8 cellular contexts compared by ENCODE assay signal in genomic region chr12:53179694-53180269, GRCh38. TPM values are rescaled to one million over a fixed set of nuclear protein-coding genes. Genes with fewer than 3 reads are reported as not detected.
A peak's percentile ranks its signal among the peaks of the same experiment; 100 is the strongest.
DNase-seq lines count a peak whose midpoint lies in the region; ATAC-seq and TF ChIP-seq lines count a peak whose summit lies in the region.

No MANE protein-coding gene starts in this region.

- intact Hi-C loops in dendritic cell treated with granulocyte-macrophage colony-stimulating factor and Interleukin-4, amounts not matched to agents 40 ng/mL and 50 ng/mL, for 4 days (cut with micrococcal nuclease): no loop called here
- intact Hi-C loops in aorta (cut with DNase I): no loop called here

- H3K4me1 ChIP-seq in HAP-1 (peaks cover 12% of the 10 kb centered on the region), aorta (ENCODE audit: control insufficient read depth in 1 of 2, insufficient read depth in 2 of 2, low read length in 2 of 2) (peaks cover 4 to 9% of the 10 kb centered on the region in 2 donors)

- peak overlapping the region; percentile 86 for H3K4me3 Mint-ChIP-seq in dendritic cell treated with granulocyte-macrophage colony-stimulating factor and Interleukin-4, amounts not matched to agents 40 ng/mL and 50 ng/mL, for 4 days

- H3K27ac Mint-ChIP-seq in dendritic cell treated with granulocyte-macrophage colony-stimulating factor and Interleukin-4, amounts not matched to agents 40 ng/mL and 50 ng/mL, for 4 days: peak overlapping the region; percentile 84

- H3K27me3 Mint-ChIP-seq in dendritic cell treated with granulocyte-macrophage colony-stimulating factor and Interleukin-4, amounts not matched to agents 40 ng/mL and 50 ng/mL, for 4 days: no peaks in the 10 kb centered on the region

- H3K9me3 Mint-ChIP-seq in dendritic cell treated with granulocyte-macrophage colony-stimulating factor and Interleukin-4, amounts not matched to agents 40 ng/mL and 50 ng/mL, for 4 days: no peaks in the 10 kb centered on the region

- H3K4me3 ChIP-seq in GM12875 (ENCODE audit: low read depth, low read length) (peak overlapping the region; percentile 60), HAP-1 (peak overlapping the region; percentile 72), aorta (ENCODE audit: low read length in 2 of 2) (peak overlapping the region; percentile 43 to 61)

- DNase-seq in HAP-1 (ENCODE audit: low spot score in 2 of 2) (peak in 1 of 2 experiments; percentile 47), NCI-H146 treated with DMSO at 0.1 percent for 48 hours (lab: John Stamatoyannopoulos, UW; ENCODE audit: unreplicated experiment) (peak; percentile 37), midbrain (lab: John Stamatoyannopoulos, UW) (peak; percentile 52), aorta (no peak), SIG-M5 (lab: John Stamatoyannopoulos, UW) (no peak), OCI-M2 (lab: John Stamatoyannopoulos, UW; ENCODE audit: unreplicated experiment) (no peak)

- in situ Hi-C loops in HAP-1 (cut with MboI; ENCODE audit: low sequenced_read_pairs): no loop called here

- peaks cover 28% of the 10 kb centered on the region for H3K36me3 ChIP-seq in HAP-1 (replicated peaks)
- peaks cover 0 to 2% of the 10 kb centered on the region in 2 donors for H3K36me3 ChIP-seq in aorta (ENCODE audit: control insufficient read depth in 1 of 2, insufficient read depth in 2 of 2, low read length in 1 of 2)

- H3K9me3 ChIP-seq in HAP-1 (no peaks in the 10 kb centered on the region), aorta (ENCODE audit: control insufficient read depth, low read length) (no peaks in the 10 kb centered on the region)

- ATAC-seq in aorta (ENCODE audit: low FRiP score): peak; percentile 41

- H3K4me1 Mint-ChIP-seq in dendritic cell treated with granulocyte-macrophage colony-stimulating factor and Interleukin-4, amounts not matched to agents 40 ng/mL and 50 ng/mL, for 4 days (ENCODE audit: low read depth): peaks cover 53% of the 10 kb centered on the region

- H3K27me3 ChIP-seq in HAP-1 (ENCODE audit: low read depth): no peaks in the 10 kb centered on the region
- no peaks in the 10 kb centered on the region for H3K27me3 ChIP-seq in aorta (ENCODE audit: control insufficient read depth in 1 of 2, insufficient read depth in 2 of 2, low read length in 1 of 2)

- peaks cover 37% of the 10 kb centered on the region for H3K36me3 Mint-ChIP-seq in dendritic cell treated with granulocyte-macrophage colony-stimulating factor and Interleukin-4, amounts not matched to agents 40 ng/mL and 50 ng/mL, for 4 days (ENCODE audit: low read depth)

- WGBS in aorta, 2 donors: 10 to 11% methylated on average over 14 of the region's 14 CpGs

- H3K27ac ChIP-seq in aorta (ENCODE audit: low read depth in 1 of 2, low read length in 2 of 2): peak overlapping the region; percentile 20 to 95

- no peak for TF ChIP-seq CTCF in GM12875 (IDR thresholded peaks at IDR 0.05; ENCODE audit: borderline replicate concordance, insufficient read depth, low read depth, low read length)

RNA-seq across cellular contexts. Expression of gene ZNF740, which starts 0.7 kb away (rescaled TPM):
- total RNA-seq in aorta: 10 to 100 TPM; 34.0 to 46.3 TPM
- 10 to 100 TPM in 1 of 2 donors, 1 to 10 TPM in 1; 4.1 to 15.7 TPM for polyA plus RNA-seq in aorta

RNA-seq across cellular contexts. Expression of gene CSAD, which starts 0.9 kb away (rescaled TPM):
- 10 to 100 TPM; 52.7 to 74.4 TPM for total RNA-seq in aorta
- 100 to 1,000 TPM in 1 of 2 donors, 1 to 10 TPM in 1; 5.0 to 118 TPM for polyA plus RNA-seq in aorta

RNA-seq across cellular contexts. Expression of gene ITGB7, which starts 27.3 kb away (rescaled TPM):
- 1 to 10 TPM; 3.2 to 5.8 TPM for total RNA-seq in aorta
- 1 to 10 TPM; 1.4 to 4.9 TPM for polyA plus RNA-seq in aorta

RNA-seq across cellular contexts. Expression of gene RARG, which starts 52.2 kb away (rescaled TPM):
- total RNA-seq in aorta: 10 to 100 TPM; 32.7 to 63.9 TPM
- 10 to 100 TPM; 14.5 to 35.6 TPM for polyA plus RNA-seq in aorta

Comparison
In these comparisons a context has a peak if more than half of its experiments do, and no peak if none do; other contexts are left out.
1. DNase-seq: peak in NCI-H146 treated with DMSO at 0.1 percent for 48 hours (single experiment) and midbrain (single experiment); none in aorta (0 of 2), SIG-M5 (single experiment) and OCI-M2 (single experiment).
2. Peak in every context shown above with its lines, with median percentiles within 50 percentile points of each other: H3K4me3 ChIP-seq.